Comparison of ENCODE assay signal across 1 cellular context in the genomic region with DNA sequence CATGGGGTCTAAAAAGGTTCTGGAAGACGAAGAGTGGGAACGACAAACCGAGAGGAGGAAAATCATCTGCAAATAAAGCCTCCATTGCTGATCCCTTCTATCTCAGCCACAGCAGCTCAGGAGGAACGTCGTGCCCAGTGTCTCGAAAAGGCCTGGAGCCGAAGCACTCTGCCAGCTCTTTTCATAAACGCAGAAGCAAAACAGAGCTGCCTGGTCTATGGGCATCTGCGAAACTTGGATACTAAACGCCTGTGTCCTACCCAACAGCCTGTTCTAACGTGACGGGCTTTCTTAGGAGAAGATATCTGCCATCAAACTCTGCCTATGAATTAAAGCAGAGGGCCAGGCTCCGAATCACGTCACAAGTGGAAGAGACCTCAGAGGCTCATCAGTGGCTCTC.
TF ChIP-seq lines count a peak whose summit lies in the region.

No MANE protein-coding gene starts in this region.

TF ChIP-seq in SK-N-SH, 30 proteins besides CTCF, POLR2A, EP300 and RAD21:
- no peak for TF ChIP-seq MXI1 (IDR thresholded peaks at IDR 0.05; ENCODE audit: low read depth, low read length)
- TF ChIP-seq TEAD4 (IDR thresholded peaks at IDR 0.05; ENCODE audit: borderline replicate concordance, insufficient read depth) = no peak
- no peak for TF ChIP-seq CHD2 (IDR thresholded peaks at IDR 0.05; ENCODE audit: low read length, partially characterized antibody)
- TF ChIP-seq NFIC (IDR thresholded peaks at IDR 0.05; ENCODE audit: borderline replicate concordance) = no peak
- no peak for TF ChIP-seq TCF12 (IDR thresholded peaks at IDR 0.05)
- no peak for TF ChIP-seq PBX3 (IDR thresholded peaks at IDR 0.05)
- TF ChIP-seq SIN3A (IDR thresholded peaks at IDR 0.05; ENCODE audit: borderline replicate concordance, low read depth, low read length) = no peak
- TF ChIP-seq, protein P1, sequence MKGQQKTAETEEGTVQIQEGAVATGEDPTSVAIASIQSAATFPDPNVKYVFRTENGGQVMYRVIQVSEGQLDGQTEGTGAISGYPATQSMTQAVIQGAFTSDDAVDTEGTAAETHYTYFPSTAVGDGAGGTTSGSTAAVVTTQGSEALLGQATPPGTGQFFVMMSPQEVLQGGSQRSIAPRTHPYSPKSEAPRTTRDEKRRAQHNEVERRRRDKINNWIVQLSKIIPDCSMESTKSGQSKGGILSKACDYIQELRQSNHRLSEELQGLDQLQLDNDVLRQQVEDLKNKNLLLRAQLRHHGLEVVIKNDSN (IDR thresholded peaks at IDR 0.05; ENCODE audit: borderline replicate concordance, low read depth) = no peak
- no peak for TF ChIP-seq GATA2 (CRISPR knock-in tag; IDR thresholded peaks at IDR 0.05)
- TF ChIP-seq MAX (IDR thresholded peaks at IDR 0.05; ENCODE audit: low read depth) = no peak
- TF ChIP-seq ELF1 (IDR thresholded peaks at IDR 0.05) = no peak
- TF ChIP-seq SMC3 (IDR thresholded peaks at IDR 0.05; ENCODE audit: low read depth, low read length) = no peak
- TF ChIP-seq, protein P2, sequence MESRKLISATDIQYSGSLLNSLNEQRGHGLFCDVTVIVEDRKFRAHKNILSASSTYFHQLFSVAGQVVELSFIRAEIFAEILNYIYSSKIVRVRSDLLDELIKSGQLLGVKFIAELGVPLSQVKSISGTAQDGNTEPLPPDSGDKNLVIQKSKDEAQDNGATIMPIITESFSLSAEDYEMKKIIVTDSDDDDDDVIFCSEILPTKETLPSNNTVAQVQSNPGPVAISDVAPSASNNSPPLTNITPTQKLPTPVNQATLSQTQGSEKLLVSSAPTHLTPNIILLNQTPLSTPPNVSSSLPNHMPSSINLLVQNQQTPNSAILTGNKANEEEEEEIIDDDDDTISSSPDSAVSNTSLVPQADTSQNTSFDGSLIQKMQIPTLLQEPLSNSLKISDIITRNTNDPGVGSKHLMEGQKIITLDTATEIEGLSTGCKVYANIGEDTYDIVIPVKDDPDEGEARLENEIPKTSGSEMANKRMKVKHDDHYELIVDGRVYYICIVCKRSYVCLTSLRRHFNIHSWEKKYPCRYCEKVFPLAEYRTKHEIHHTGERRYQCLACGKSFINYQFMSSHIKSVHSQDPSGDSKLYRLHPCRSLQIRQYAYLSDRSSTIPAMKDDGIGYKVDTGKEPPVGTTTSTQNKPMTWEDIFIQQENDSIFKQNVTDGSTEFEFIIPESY (IDR thresholded peaks at IDR 0.05; ENCODE audit: borderline replicate concordance, low read depth) = no peak
- TF ChIP-seq RXRA (IDR thresholded peaks at IDR 0.05; ENCODE audit: borderline replicate concordance, low read depth) = no peak
- no peak for TF ChIP-seq RFX5 (IDR thresholded peaks at IDR 0.05; ENCODE audit: low read length)
- no peak for TF ChIP-seq IRF3 (IDR thresholded peaks at IDR 0.05; ENCODE audit: low read depth, low read length)
- no peak for TF ChIP-seq POLR2AphosphoS5 (IDR thresholded peaks at IDR 0.05; ENCODE audit: low read depth, low read length)
- no peak for TF ChIP-seq EZH2phosphoT487 (IDR thresholded peaks at IDR 0.05; ENCODE audit: borderline replicate concordance, low read depth)
